In genomic region chr4:13294961-13295605, GRCh38 we compare ENCODE assay signal across 7 cellular contexts.
"Had no signal": no experiment of that assay in that cellular context is flagged by ENCODE, and none has a peak within 500 bp of the region (broad histone marks: within the 10 kb centered on the region; RNA-seq: fewer than 3 reads in every experiment).

No MANE protein-coding gene starts in this region.

- DNase-seq: hypothalamus, pancreas, thyroid gland had no signal

- H3K27ac ChIP-seq: pancreas, skin epidermis, thyroid gland had no signal

- H3K9me3 ChIP-seq: thyroid gland had no signal

- H3K36me3 ChIP-seq: pancreas, thyroid gland had no signal

- ATAC-seq: activated CD4-positive, CD25-positive, alpha-beta regulatory T cell treated with anti-CD3 and anti-CD28 coated beads, Interleukin-2, amount 50 U/mL, for 24 hours; pancreas; stimulated activated effector memory CD8-positive, alpha-beta T cell treated with anti-CD3 and anti-CD28 coated beads, Interleukin-12 subunit alpha, Interleukin-12 subunit beta, amount 100 ng/mL, for 72 hours had no signal

- H3K4me1 ChIP-seq: pancreas had no signal

- FAIRE-seq: pancreas, urothelium cell line had no signal

- H3K4me3 ChIP-seq: pancreas, skin epidermis, thyroid gland had no signal

- H3K27me3 ChIP-seq: pancreas, thyroid gland had no signal
